ENCODE assay signal across 15 cellular contexts in genomic region chr1:169712309-169712631, GRCh38. TPM values are rescaled to one million over a fixed set of nuclear protein-coding genes. Genes with fewer than 3 reads are reported as not detected.
A peak's percentile ranks its signal among the peaks of the same experiment; 100 is the strongest.
DNase-seq lines count a peak whose midpoint lies in the region; ATAC-seq and TF ChIP-seq lines count a peak whose summit lies in the region.
"Had no signal": no experiment of that assay in that cellular context is flagged by ENCODE, and none has a peak within 500 bp of the region (broad histone marks: within the 10 kb centered on the region; RNA-seq: fewer than 3 reads in every experiment).

No MANE protein-coding gene starts in this region.

- peak overlapping the region; percentile 79 for H3K4me3 Mint-ChIP-seq in activated T-cell treated with anti-CD3 and anti-CD28 coated beads, Interleukin-2, amount 50 U/mL, for 24 hours
- peak overlapping the region in 1 of 2 donors; percentile 82 for H3K4me3 Mint-ChIP-seq in activated T-cell treated with anti-CD3 and anti-CD28 coated beads, Interleukin-2, amount 50 U/mL, for 72 hours
- H3K4me3 Mint-ChIP-seq in activated naive CD8-positive, alpha-beta T cell treated with anti-CD3 and anti-CD28 coated beads, Interleukin-2, amount 50 U/mL, for 24 hours = peak overlapping the region; percentile 81
- H3K4me3 Mint-ChIP-seq: neural progenitor cell had no signal

- peak overlapping the region; percentile 60; the same call in 1 of the 2 replicates for H3K4me3 ChIP-seq in MM.1S (ENCODE audit: low read length)
- no peak overlapping the region for H3K4me3 ChIP-seq in smooth muscle cell
- H3K4me3 ChIP-seq: neural progenitor cell had no signal

- ATAC-seq in activated T-cell treated with anti-CD3 and anti-CD28 coated beads, Interleukin-2, amount 50 U/mL, for 72 hours (replicated peaks in 1 of 2) = no peak
- ATAC-seq in activated naive CD8-positive, alpha-beta T cell treated with anti-CD3 and anti-CD28 coated beads, Interleukin-2, amount 50 U/mL, for 24 hours = no peak
- ATAC-seq in HG03175 (IDR thresholded peaks at IDR 0.05; ENCODE audit: unreplicated experiment) = no peak

- H3K9ac ChIP-seq in MM.1S (ENCODE audit: low read length) (no peak overlapping the region), smooth muscle cell (ENCODE audit: low read depth) (no peak overlapping the region)
- H3K9ac ChIP-seq: neural progenitor cell had no signal

- peak overlapping the region; percentile 81 for H3K4me2 ChIP-seq in MM.1S (ENCODE audit: low read depth, low read length)
- H3K4me2 ChIP-seq in smooth muscle cell = peak overlapping the region; percentile 83
- H3K4me2 ChIP-seq: neural progenitor cell had no signal

- H3K27ac ChIP-seq in MM.1S (ENCODE audit: low read length) (no peak overlapping the region), smooth muscle cell (ENCODE audit: low read depth) (no peak overlapping the region)
- H3K27ac ChIP-seq: neural progenitor cell had no signal

- TF ChIP-seq CTCF in MM.1S (IDR thresholded peaks at IDR 0.05; ENCODE audit: low read length) = no peak
- no peak for TF ChIP-seq CTCF in smooth muscle cell (IDR thresholded peaks at IDR 0.05; ENCODE audit: borderline replicate concordance, insufficient read depth, poor library complexity, severe bottlenecking)

- H3K9me3 ChIP-seq in MM.1S (replicated peaks; ENCODE audit: insufficient read depth, low read length) = no peaks in the 10 kb centered on the region
- H3K9me3 ChIP-seq in smooth muscle cell (replicated peaks; ENCODE audit: low read depth) = no peaks in the 10 kb centered on the region

- peaks cover 23% of the 10 kb centered on the region for H3K36me3 Mint-ChIP-seq in activated T-cell treated with anti-CD3 and anti-CD28 coated beads, Interleukin-2, amount 50 U/mL, for 24 hours (ENCODE audit: low read depth)
- H3K36me3 Mint-ChIP-seq in activated T-cell treated with anti-CD3 and anti-CD28 coated beads, Interleukin-2, amount 50 U/mL, for 72 hours (ENCODE audit: insufficient read depth in 2 of 2) = peaks cover 14 to 35% of the 10 kb centered on the region in 2 donors
- H3K36me3 Mint-ChIP-seq in activated naive CD8-positive, alpha-beta T cell treated with anti-CD3 and anti-CD28 coated beads, Interleukin-2, amount 50 U/mL, for 24 hours (ENCODE audit: low read depth) = peaks cover 14% of the 10 kb centered on the region
- H3K36me3 Mint-ChIP-seq: neural progenitor cell had no signal

- H3K27me3 ChIP-seq in MM.1S (replicated peaks; ENCODE audit: insufficient read depth, low read length) (no peaks in the 10 kb centered on the region), smooth muscle cell (ENCODE audit: low read depth) (no peaks in the 10 kb centered on the region)
- H3K27me3 ChIP-seq: dorsolateral prefrontal cortex had no signal

- H3K27me3 Mint-ChIP-seq in activated T-cell treated with anti-CD3 and anti-CD28 coated beads, Interleukin-2, amount 50 U/mL, for 24 hours = peaks cover 5% of the 10 kb centered on the region
- peaks cover 16% of the 10 kb centered on the region for H3K27me3 Mint-ChIP-seq in activated T-cell treated with anti-CD3 and anti-CD28 coated beads, Interleukin-2, amount 50 U/mL, for 72 hours (ENCODE audit: low read depth)
- no peaks in the 10 kb centered on the region for H3K27me3 Mint-ChIP-seq in activated naive CD8-positive, alpha-beta T cell treated with anti-CD3 and anti-CD28 coated beads, Interleukin-2, amount 50 U/mL, for 24 hours

- DNase-seq in activated T-cell treated with anti-CD3 and anti-CD28 coated beads, Interleukin-2, amount 50 U/mL, for 24 hours = no peak
- no peak for DNase-seq in activated T-cell treated with anti-CD3 and anti-CD28 coated beads, Interleukin-2, amount 50 U/mL, for 72 hours
- DNase-seq in MM.1S = no peak
- DNase-seq in activated naive CD8-positive, alpha-beta T cell treated with anti-CD3 and anti-CD28 coated beads, Interleukin-2, amount 50 U/mL, for 24 hours = no peak
- no peak for DNase-seq in smooth muscle cell (lab: John Stamatoyannopoulos, UW; ENCODE audit: unreplicated experiment)
- DNase-seq in stimulated activated naive CD4-positive, alpha-beta T cell (lab: John Stamatoyannopoulos, UW) = no peak
- DNase-seq in GOT3 (lab: John Stamatoyannopoulos, UW) = no peak
- DNase-seq: NCI-H1417 treated with DMSO at 0.1 percent for 48 hours had no signal

- H3K79me2 ChIP-seq in MM.1S (ENCODE audit: low read length) (no peaks in the 10 kb centered on the region), smooth muscle cell (ENCODE audit: low read depth) (no peaks in the 10 kb centered on the region)

- WGBS in smooth muscle cell (ENCODE audit: low lambda C conversion rate) = 99% methylated on average over 2 of the region's 2 CpGs

- peaks cover 31% of the 10 kb centered on the region for H3K4me1 Mint-ChIP-seq in activated T-cell treated with anti-CD3 and anti-CD28 coated beads, Interleukin-2, amount 50 U/mL, for 24 hours (ENCODE audit: low read depth)
- H3K4me1 Mint-ChIP-seq in activated T-cell treated with anti-CD3 and anti-CD28 coated beads, Interleukin-2, amount 50 U/mL, for 72 hours (ENCODE audit: low read depth) = peaks cover 19% of the 10 kb centered on the region
- peaks cover 29% of the 10 kb centered on the region for H3K4me1 Mint-ChIP-seq in activated naive CD8-positive, alpha-beta T cell treated with anti-CD3 and anti-CD28 coated beads, Interleukin-2, amount 50 U/mL, for 24 hours
- H3K4me1 Mint-ChIP-seq: neural progenitor cell had no signal

- H3K9me3 Mint-ChIP-seq in activated T-cell treated with anti-CD3 and anti-CD28 coated beads, Interleukin-2, amount 50 U/mL, for 24 hours = peaks cover 7% of the 10 kb centered on the region
- H3K9me3 Mint-ChIP-seq in activated T-cell treated with anti-CD3 and anti-CD28 coated beads, Interleukin-2, amount 50 U/mL, for 72 hours = no peaks in the 10 kb centered on the region
- peaks cover 1% of the 10 kb centered on the region for H3K9me3 Mint-ChIP-seq in activated naive CD8-positive, alpha-beta T cell treated with anti-CD3 and anti-CD28 coated beads, Interleukin-2, amount 50 U/mL, for 24 hours

- peak overlapping the region; percentile 92 for H3K27ac Mint-ChIP-seq in activated T-cell treated with anti-CD3 and anti-CD28 coated beads, Interleukin-2, amount 50 U/mL, for 24 hours
- H3K27ac Mint-ChIP-seq in activated T-cell treated with anti-CD3 and anti-CD28 coated beads, Interleukin-2, amount 50 U/mL, for 72 hours = no peak overlapping the region
- H3K27ac Mint-ChIP-seq in activated naive CD8-positive, alpha-beta T cell treated with anti-CD3 and anti-CD28 coated beads, Interleukin-2, amount 50 U/mL, for 24 hours = peak overlapping the region; percentile 81
- H3K27ac Mint-ChIP-seq: neural progenitor cell had no signal

- H3K4me1 ChIP-seq in MM.1S (ENCODE audit: low read length) (peaks cover 3% of the 10 kb centered on the region; the same call in 1 of the 2 replicates), smooth muscle cell (ENCODE audit: low read depth) (no peaks in the 10 kb centered on the region)
- H3K4me1 ChIP-seq: left ventricle myocardium inferior, neural progenitor cell had no signal

- H3K36me3 ChIP-seq in MM.1S (replicated peaks; ENCODE audit: insufficient read depth, low read length) (no peaks in the 10 kb centered on the region), smooth muscle cell (ENCODE audit: low read depth) (no peaks in the 10 kb centered on the region)
- H3K36me3 ChIP-seq: left ventricle myocardium inferior, neural progenitor cell had no signal

- peaks cover 12% of the 10 kb centered on the region for H3F3A ChIP-seq in MM.1S (ENCODE audit: insufficient read depth, low read length)
- H3F3A ChIP-seq in smooth muscle cell (ENCODE audit: low read depth) = no peaks in the 10 kb centered on the region

- H4K20me1 ChIP-seq in MM.1S (ENCODE audit: insufficient read depth, low read length) (no peaks in the 10 kb centered on the region), smooth muscle cell (ENCODE audit: low read depth) (no peaks in the 10 kb centered on the region)

- H3K9me2 ChIP-seq in MM.1S (replicated peaks; ENCODE audit: insufficient read depth, low read length) = no peaks in the 10 kb centered on the region

- H2AFZ ChIP-seq in MM.1S (ENCODE audit: low read length) (peak overlapping the region; percentile 93; the same call in 1 of the 2 replicates), smooth muscle cell (ENCODE audit: low read depth) (peak overlapping the region; percentile 79)
- H2AFZ ChIP-seq: neural progenitor cell had no signal

RNA-seq across cellular contexts. Expression of gene SELL, which starts 0.8 kb away (rescaled TPM):
- 100 to 1,000 TPM; 211 to 331 TPM for total RNA-seq in activated T-cell treated with anti-CD3 and anti-CD28 coated beads, Interleukin-2, amount 50 U/mL, for 72 hours
- 0.85 and 1.4 TPM in 2 replicates for total RNA-seq in smooth muscle cell
- polyA plus RNA-seq in smooth muscle cell = 0.41 and 0.48 TPM in 2 replicates
- total RNA-seq: H7 had no signal

RNA-seq across cellular contexts. Expression of gene SELE, which starts 21.6 kb away (rescaled TPM):
- not detected for total RNA-seq in activated T-cell treated with anti-CD3 and anti-CD28 coated beads, Interleukin-2, amount 50 U/mL, for 72 hours
- total RNA-seq in smooth muscle cell = 0.40 TPM in 1 of 2 replicates, not detected in the other
- 0.05 TPM in 1 of 2 replicates, not detected in the other for polyA plus RNA-seq in smooth muscle cell
- total RNA-seq: astrocyte, H7 had no signal
- polyA plus RNA-seq: AG04450 had no signal

Comparison
In these comparisons a context has a peak if more than half of its experiments do, and no peak if none do; other contexts are left out.
1. RNA of gene SELL, which starts 0.8 kb away (total RNA-seq): 211 to 331 TPM in activated T-cell treated with anti-CD3 and anti-CD28 coated beads, Interleukin-2, amount 50 U/mL, for 72 hours; 0.85 to 1.4 TPM in smooth muscle cell; every median in the first group is over 10 times any median in the second.